1 cellular context compared by ENCODE assay signal in genomic region chr6:52539607-52540006, GRCh38.
TF ChIP-seq lines count a peak whose summit lies in the region.

No MANE protein-coding gene starts in this region.

TF ChIP-seq in SK-N-SH treated with all-trans-retinoic acid at 6 μM for 48 hours, 23 proteins besides CTCF, POLR2A, EP300 and RAD21 (continued from another document):
- TF ChIP-seq, protein P1, sequence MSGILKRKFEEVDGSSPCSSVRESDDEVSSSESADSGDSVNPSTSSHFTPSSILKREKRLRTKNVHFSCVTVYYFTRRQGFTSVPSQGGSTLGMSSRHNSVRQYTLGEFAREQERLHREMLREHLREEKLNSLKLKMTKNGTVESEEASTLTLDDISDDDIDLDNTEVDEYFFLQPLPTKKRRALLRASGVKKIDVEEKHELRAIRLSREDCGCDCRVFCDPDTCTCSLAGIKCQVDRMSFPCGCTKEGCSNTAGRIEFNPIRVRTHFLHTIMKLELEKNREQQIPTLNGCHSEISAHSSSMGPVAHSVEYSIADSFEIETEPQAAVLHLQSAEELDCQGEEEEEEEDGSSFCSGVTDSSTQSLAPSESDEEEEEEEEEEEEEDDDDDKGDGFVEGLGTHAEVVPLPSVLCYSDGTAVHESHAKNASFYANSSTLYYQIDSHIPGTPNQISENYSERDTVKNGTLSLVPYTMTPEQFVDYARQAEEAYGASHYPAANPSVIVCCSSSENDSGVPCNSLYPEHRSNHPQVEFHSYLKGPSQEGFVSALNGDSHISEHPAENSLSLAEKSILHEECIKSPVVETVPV (CRISPR knock-in tag; IDR thresholded peaks at IDR 0.05) = no peak
- no peak for TF ChIP-seq RARB (CRISPR knock-in tag; IDR thresholded peaks at IDR 0.05)
- TF ChIP-seq CSDC2 (CRISPR knock-in tag; IDR thresholded peaks at IDR 0.05) = no peak
- TF ChIP-seq PPARA (CRISPR knock-in tag; IDR thresholded peaks at IDR 0.05; ENCODE audit: borderline replicate concordance) = no peak
- TF ChIP-seq ZFP3 (CRISPR knock-in tag; IDR thresholded peaks at IDR 0.05) = no peak
- TF ChIP-seq TOX (CRISPR knock-in tag; IDR thresholded peaks at IDR 0.05; ENCODE audit: borderline replicate concordance) = no peak
- no peak for TF ChIP-seq POU6F1 (CRISPR knock-in tag; IDR thresholded peaks at IDR 0.05; ENCODE audit: borderline replicate concordance, low read depth)
- no peak for TF ChIP-seq ISL1 (CRISPR knock-in tag; IDR thresholded peaks at IDR 0.05)
- no peak for TF ChIP-seq ZFP30 (CRISPR knock-in tag; IDR thresholded peaks at IDR 0.05)
